Comparison of ENCODE assay signal across 8 cellular contexts in genomic region chr1:116372651-116373444, GRCh38. TPM values are rescaled to one million over a fixed set of nuclear protein-coding genes. Genes with fewer than 3 reads are reported as not detected.
A peak's percentile ranks its signal among the peaks of the same experiment; 100 is the strongest.
DNase-seq lines count a peak whose midpoint lies in the region; ATAC-seq, FAIRE-seq and TF ChIP-seq lines count a peak whose summit lies in the region.

ATP1A1 (plus strand) TSS chr1:116373244; CDS start chr1:116373512, 268 bp downstream.

- H3K36me3 ChIP-seq in SU-DHL-6 (ENCODE audit: low read length) = no peaks in the 10 kb centered on the region
- no peaks in the 10 kb centered on the region for H3K36me3 ChIP-seq in ovary
- no peaks in the 10 kb centered on the region for H3K36me3 ChIP-seq in thymus (ENCODE audit: control insufficient read depth, insufficient read depth)

- peak; percentile 80 for ATAC-seq in HG02798 (IDR thresholded peaks at IDR 0.05; ENCODE audit: poor library complexity, unreplicated experiment)
- peak; percentile 62 for ATAC-seq in activated naive CD8-positive, alpha-beta T cell treated with anti-CD3 and anti-CD28 coated beads, Interleukin-2, amount 10 ng/mL, durations not matched to agents 7 days and 5 days (ENCODE audit: low read depth)

- peaks cover 35% of the 10 kb centered on the region for H3K79me2 ChIP-seq in SU-DHL-6 (ENCODE audit: insufficient read depth, low read length)

- H3K4me1 Mint-ChIP-seq in activated naive CD8-positive, alpha-beta T cell treated with anti-CD3 and anti-CD28 coated beads, Interleukin-2, amount 10 ng/mL, durations not matched to agents 7 days and 5 days = peaks cover 28% of the 10 kb centered on the region

- 1% methylated on average over 65 to 80 of the region's 81 CpGs for WGBS in ovary, 3 donors
- under 1% methylated on average over 81 of the region's 81 CpGs for WGBS in thymus

- peak within 1 kb of the TSS; percentile 91 for H3K27ac Mint-ChIP-seq in activated naive CD8-positive, alpha-beta T cell treated with anti-CD3 and anti-CD28 coated beads, Interleukin-2, amount 10 ng/mL, durations not matched to agents 7 days and 5 days

- intact Hi-C loops in head of caudate nucleus (cut with DNase I) (loop anchor here (2.0 kb wide), 1 partner anchor 46 kb away; no protein-coding TSS in a partner anchor), ovary (cut with DNase I) (loop anchor here in 3 of 4 donors (5.0 to 10.0 kb wide), 4 partner anchors 104 to 992 kb away; partner anchors contain the start of genes CD58 (in 1 of the 3) and MAN1A2 (in 1 of the 3))

- peak; percentile 89 for DNase-seq in GM12891 (ENCODE audit: insufficient read length, low spot score)
- DNase-seq in NCI-H1417 (lab: John Stamatoyannopoulos, UW) = peak; percentile 89 to 94 (median 93)
- peak; percentile 99 for DNase-seq in activated naive CD8-positive, alpha-beta T cell treated with anti-CD3 and anti-CD28 coated beads, Interleukin-2, amount 10 ng/mL, durations not matched to agents 7 days and 5 days
- peak; percentile 96 to 100 (median 98) for DNase-seq in head of caudate nucleus
- DNase-seq in ovary = peak; percentile 98 to 100 (median 99)

- H3K4me3 ChIP-seq in SU-DHL-6 (ENCODE audit: insufficient read depth, low read length, poor library complexity, severe bottlenecking) = peak within 1 kb of the TSS; percentile 98
- peak within 1 kb of the TSS; percentile 98 for H3K4me3 ChIP-seq in ovary
- peak within 1 kb of the TSS; percentile 71 for H3K4me3 ChIP-seq in thymus (ENCODE audit: low read length)

- FAIRE-seq in GM12891 (lab: Jason Lieb, UNC) = peak; percentile 97

- no peaks in the 10 kb centered on the region for H3K9me2 ChIP-seq in SU-DHL-6 (replicated peaks; ENCODE audit: insufficient read depth, low read length)

- no peak for TF ChIP-seq EP300 in ovary (IDR thresholded peaks at IDR 0.05)

- H3K27me3 ChIP-seq in SU-DHL-6 (ENCODE audit: low read length) = no peaks in the 10 kb centered on the region; the same call in 1 of the 2 replicates
- no peaks in the 10 kb centered on the region for H3K27me3 ChIP-seq in ovary
- no peaks in the 10 kb centered on the region for H3K27me3 ChIP-seq in thymus (ENCODE audit: control insufficient read depth, insufficient read depth)

- H3K9me3 ChIP-seq in SU-DHL-6 (ENCODE audit: insufficient read depth, low read length) (no peaks in the 10 kb centered on the region), ovary (no peaks in the 10 kb centered on the region), thymus (ENCODE audit: control insufficient read depth) (no peaks in the 10 kb centered on the region)

- peaks cover 19% of the 10 kb centered on the region; the same call in 1 of the 2 replicates for H4K20me1 ChIP-seq in SU-DHL-6 (ENCODE audit: low read depth, low read length)

- peaks cover 6% of the 10 kb centered on the region for H3K4me1 ChIP-seq in ovary (ENCODE audit: insufficient read depth)
- peaks cover 16% of the 10 kb centered on the region for H3K4me1 ChIP-seq in thymus (ENCODE audit: control insufficient read depth, insufficient read depth, low read length)

- H2AFZ ChIP-seq in SU-DHL-6 (ENCODE audit: low read depth, low read length, severe bottlenecking) = peak within 1 kb of the TSS; percentile 98

- H3K27ac ChIP-seq in SU-DHL-6 (ENCODE audit: low read depth, low read length) (no peak within 1 kb of the TSS; the same call in 1 of the 2 replicates), ovary (peak within 1 kb of the TSS; percentile 86 to 88), thymus (ENCODE audit: low read depth) (peak within 1 kb of the TSS; percentile 84)

- peak within 1 kb of the TSS; percentile 96 for H3K4me3 Mint-ChIP-seq in activated naive CD8-positive, alpha-beta T cell treated with anti-CD3 and anti-CD28 coated beads, Interleukin-2, amount 10 ng/mL, durations not matched to agents 7 days and 5 days

- H3K9me3 Mint-ChIP-seq in activated naive CD8-positive, alpha-beta T cell treated with anti-CD3 and anti-CD28 coated beads, Interleukin-2, amount 10 ng/mL, durations not matched to agents 7 days and 5 days = no peaks in the 10 kb centered on the region

- no peaks in the 10 kb centered on the region for H3F3A ChIP-seq in SU-DHL-6 (ENCODE audit: insufficient read depth)

- H3K9ac ChIP-seq in SU-DHL-6 (ENCODE audit: low read length) = peak within 1 kb of the TSS; percentile 89

- TF ChIP-seq CTCF in SU-DHL-6 (IDR thresholded peaks at IDR 0.05; ENCODE audit: insufficient read depth, low read length, poor library complexity, severe bottlenecking) (no peak), ovary (IDR thresholded peaks at IDR 0.05) (peak in 2 of 3 donors; percentile 39 to 52)

- peak within 1 kb of the TSS; percentile 65 for H3K4me2 ChIP-seq in SU-DHL-6 (ENCODE audit: low read depth, low read length, poor library complexity, severe bottlenecking)

- peak; percentile 81 for TF ChIP-seq POLR2A in GM12891 (IDR thresholded peaks at IDR 0.05; ENCODE audit: low read depth, low read length)
- peak; percentile 92 for TF ChIP-seq POLR2A in ovary (IDR thresholded peaks at IDR 0.05)

- no peaks in the 10 kb centered on the region for H3K36me3 Mint-ChIP-seq in activated naive CD8-positive, alpha-beta T cell treated with anti-CD3 and anti-CD28 coated beads, Interleukin-2, amount 10 ng/mL, durations not matched to agents 7 days and 5 days

- peaks cover 14% of the 10 kb centered on the region for H3K27me3 Mint-ChIP-seq in activated naive CD8-positive, alpha-beta T cell treated with anti-CD3 and anti-CD28 coated beads, Interleukin-2, amount 10 ng/mL, durations not matched to agents 7 days and 5 days

- POLR2A ChIA-PET in activated naive CD8-positive, alpha-beta T cell treated with anti-CD3 and anti-CD28 coated beads, Interleukin-2, amount 10 ng/mL, durations not matched to agents 7 days and 5 days (lab: Charles Lee) = interaction anchor here (0.6 to 4.4 kb wide), 3 partner anchors 24 to 48 kb away, joined by 3 to 50 read pairs (median 5); no protein-coding TSS in a partner anchor

TF ChIP-seq in GM12891, 5 proteins besides CTCF, POLR2A, EP300 and RAD21:
- TF ChIP-seq TAF1 (IDR thresholded peaks at IDR 0.05; ENCODE audit: low read depth, low read length) = peak; percentile 63
- peak; percentile 91 for TF ChIP-seq POU2F2 (IDR thresholded peaks at IDR 0.05; ENCODE audit: low read depth, low read length)
- TF ChIP-seq POLR2AphosphoS5 (IDR thresholded peaks at IDR 0.05; ENCODE audit: low read depth, low read length) = peak; percentile 80
- TF ChIP-seq PAX5 (IDR thresholded peaks at IDR 0.05; ENCODE audit: insufficient read depth, low read length, severe bottlenecking) = no peak
- TF ChIP-seq SPI1 (IDR thresholded peaks at IDR 0.05; ENCODE audit: low read depth, low read length) = peak; percentile 77

RNA-seq across cellular contexts. Expression of gene ATP1A1, which starts in this region (rescaled TPM):
- polyA plus RNA-seq in GM12891 (2012; ENCODE audit: low read depth, missing spikeins) = 209 TPM
- 100 to 1,000 TPM; 193 to 195 TPM for total RNA-seq in activated naive CD8-positive, alpha-beta T cell treated with anti-CD3 and anti-CD28 coated beads, Interleukin-2, amount 10 ng/mL, durations not matched to agents 7 days and 5 days
- 100 to 1,000 TPM; 106 to 279 (median 196) TPM for total RNA-seq in ovary
- 100 to 1,000 TPM; 184 to 388 TPM for polyA plus RNA-seq in ovary
- 146 TPM for polyA plus RNA-seq in thymus
